15 cellular contexts compared by ENCODE assay signal in the genomic region with DNA sequence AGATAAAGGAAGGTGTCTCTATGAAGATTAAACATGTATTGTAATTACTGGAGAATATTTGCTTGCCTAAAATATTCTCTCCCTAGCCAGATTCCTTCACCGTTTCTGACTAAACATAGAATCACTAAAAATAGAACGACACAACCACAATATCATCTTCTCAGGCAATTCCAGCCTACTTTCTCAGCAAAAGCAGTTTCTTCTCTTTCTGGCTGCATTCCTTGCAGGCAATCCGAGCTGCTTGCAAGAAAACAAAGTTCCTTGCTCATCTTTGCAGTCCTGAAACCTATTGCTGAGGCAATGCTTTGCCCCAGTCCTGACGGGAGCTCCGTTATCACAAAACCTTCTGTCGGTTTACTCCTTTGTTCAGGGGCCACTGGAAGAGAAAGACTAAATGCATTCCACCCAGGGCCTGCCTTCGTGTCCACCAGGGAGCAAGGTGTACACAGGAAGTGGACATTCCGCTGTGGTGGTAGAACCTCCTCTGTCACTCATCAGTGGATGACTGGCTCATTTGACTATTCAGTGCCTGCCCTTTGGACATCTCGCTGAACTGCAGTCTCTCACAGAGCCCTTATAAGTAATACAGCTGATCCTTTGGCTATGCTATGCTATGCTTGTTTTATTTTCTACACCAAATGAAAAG.
DNase-seq lines count a peak whose midpoint lies in the region; ATAC-seq, FAIRE-seq and TF ChIP-seq lines count a peak whose summit lies in the region.
"Had no signal": no experiment of that assay in that cellular context is flagged by ENCODE, and none has a peak within 500 bp of the region (broad histone marks: within the 10 kb centered on the region; RNA-seq: fewer than 3 reads in every experiment).

No MANE protein-coding gene starts in this region.

- no peak for TF ChIP-seq EP300 in HepG2 (IDR thresholded peaks at IDR 0.05; ENCODE audit: low read depth in 2 of 2, low read length in 2 of 2)
- TF ChIP-seq EP300 in HepG2 (CRISPR knock-in tag; IDR thresholded peaks at IDR 0.05; ENCODE audit: borderline replicate concordance), result no peak
- no peak for TF ChIP-seq EP300 in suprapubic skin (IDR thresholded peaks at IDR 0.05)

- H3K36me3 ChIP-seq in endodermal cell (ENCODE audit: control insufficient read depth, insufficient read depth, low read length) (no peaks in the 10 kb centered on the region), HepG2 (replicated peaks in 1 of 2; ENCODE audit: control insufficient read depth in 1 of 2, insufficient read depth in 2 of 2, low read length in 2 of 2) (no peaks in the 10 kb centered on the region), suprapubic skin (no peaks in the 10 kb centered on the region)
- H3K36me3 ChIP-seq: spleen had no signal

- WGBS in endodermal cell (ENCODE audit: insufficient coverage in 1 of 2, insufficient read length in 1 of 2), 2 experiments, result 65 to 87% methylated on average over 3 to 9 of the region's 9 CpGs
- WGBS in HepG2 (ENCODE audit: low lambda C conversion rate), result 10% methylated on average over 9 of the region's 9 CpGs
- 54% methylated on average over 9 of the region's 9 CpGs for WGBS in suprapubic skin

- TF ChIP-seq RAD21 in HepG2 (CRISPR knock-in tag; IDR thresholded peaks at IDR 0.05), result no peak

- no peaks in the 10 kb centered on the region for H4K20me1 ChIP-seq in HepG2 (ENCODE audit: insufficient read depth, low read length)

- DNase-seq in AG08396 (ENCODE audit: low spot score), result peak; percentile 68
- peak; percentile 31 for DNase-seq in LHCN-M2 (ENCODE audit: low read depth)
- DNase-seq in endodermal cell, result peak; percentile 50
- peak; percentile 60 for DNase-seq in HepG2 (ENCODE audit: low spot score)
- DNase-seq in suprapubic skin (ENCODE audit: low spot score in 2 of 2), result no peak
- no peak for DNase-seq in foreskin fibroblast
- no peak for DNase-seq in T-helper 17 cell
- DNase-seq: foreskin melanocyte, NCI-H1930, spleen had no signal

- FAIRE-seq in HepG2 (lab: Jason Lieb, UNC), result no peak

- no peaks in the 10 kb centered on the region for H3K9me3 Mint-ChIP-seq in endodermal cell

- ATAC-seq in HepG2, result peak; percentile 100
- no peak for ATAC-seq in T-helper 17 cell
- no peak for ATAC-seq in GM21619 (IDR thresholded peaks at IDR 0.05; ENCODE audit: unreplicated experiment)

- H3K27me3 Mint-ChIP-seq in endodermal cell (ENCODE audit: insufficient read depth) (no peaks in the 10 kb centered on the region), T-helper 17 cell (no peaks in the 10 kb centered on the region)
- H3K27me3 Mint-ChIP-seq: brain, IgD-negative memory B cell had no signal

- H3K4me3 Mint-ChIP-seq in endodermal cell (no peak overlapping the region), T-helper 17 cell (no peak overlapping the region)
- H3K4me3 Mint-ChIP-seq: CD14-positive monocyte, IgD-negative memory B cell, mesothelial cell of epicardium had no signal

- peak overlapping the region; percentile 76 for H2AFZ ChIP-seq in HepG2 (ENCODE audit: low read length)

- TF ChIP-seq POLR2A in HepG2 (IDR thresholded peaks at IDR 0.05; ENCODE audit: insufficient read depth in 1 of 2, low read depth in 2 of 2, low read length in 2 of 2) (no peak), suprapubic skin (IDR thresholded peaks at IDR 0.05) (no peak)

- CTCF ChIA-PET in HepG2 (lab: Yijun Ruan, JAX; ENCODE audit: low intra/inter-chr PET ratio, low total read pairs), result no interaction called here

- no peak overlapping the region for H3K27ac Mint-ChIP-seq in endodermal cell
- no peak overlapping the region for H3K27ac Mint-ChIP-seq in T-helper 17 cell
- H3K27ac Mint-ChIP-seq: CD14-positive monocyte, mesothelial cell of epicardium had no signal

- no peaks in the 10 kb centered on the region for H3K9me3 ChIP-seq in endodermal cell (ENCODE audit: control insufficient read depth, low read length)
- no peaks in the 10 kb centered on the region for H3K9me3 ChIP-seq in HepG2 (ENCODE audit: low read length)
- no peaks in the 10 kb centered on the region for H3K9me3 ChIP-seq in suprapubic skin
- no peaks in the 10 kb centered on the region for H3K9me3 ChIP-seq in T-helper 17 cell (ENCODE audit: control insufficient read depth, low read length, poor library complexity, severe bottlenecking)
- H3K9me3 ChIP-seq: spleen had no signal

- H3K27ac ChIP-seq in endodermal cell (ENCODE audit: low read depth, low read length) (no peak overlapping the region), HepG2 (ENCODE audit: extremely low read length, insufficient read depth, low read length) (no peak overlapping the region), suprapubic skin (no peak overlapping the region)
- H3K27ac ChIP-seq: spleen had no signal

- TF ChIP-seq CTCF in endodermal cell (conservative IDR thresholded peaks at IDR 0.05) (no peak), HepG2 (CRISPR knock-in tag; IDR thresholded peaks at IDR 0.05) (peak; percentile 21; the same call in 1 of the 2 replicates), suprapubic skin (IDR thresholded peaks at IDR 0.05) (no peak), foreskin fibroblast (IDR thresholded peaks at IDR 0.05; ENCODE audit: low read depth, low read length) (no peak)

- H3K4me1 Mint-ChIP-seq in endodermal cell (peaks cover 7% of the 10 kb centered on the region), T-helper 17 cell (no peaks in the 10 kb centered on the region)
- H3K4me1 Mint-ChIP-seq: CD14-positive monocyte, IgD-negative memory B cell, mesothelial cell of epicardium had no signal

- in situ Hi-C loops in HepG2 (cut with HindIII; ENCODE audit: extremely low pct_ligation_motif_present, low pct_unique_long_range_greater_than_20kb), result no loop called here

- H3K27me3 ChIP-seq in endodermal cell (ENCODE audit: control insufficient read depth, insufficient read depth, low read length, poor library complexity, severe bottlenecking), result no peaks in the 10 kb centered on the region
- no peaks in the 10 kb centered on the region for H3K27me3 ChIP-seq in HepG2 (ENCODE audit: control insufficient read depth in 1 of 2, insufficient read depth in 2 of 2, low read length in 2 of 2)
- no peaks in the 10 kb centered on the region for H3K27me3 ChIP-seq in suprapubic skin
- H3K27me3 ChIP-seq: spleen had no signal

- no peak overlapping the region for H3K9ac ChIP-seq in endodermal cell (ENCODE audit: extremely low read depth, low read length, poor library complexity, severe bottlenecking)
- no peak overlapping the region for H3K9ac ChIP-seq in HepG2 (ENCODE audit: insufficient read depth, low read depth, low read length)

- H3K4me2 ChIP-seq in HepG2 (ENCODE audit: low read depth, low read length), result peak overlapping the region; percentile 62

- H3K4me1 ChIP-seq in endodermal cell (ENCODE audit: control insufficient read depth, insufficient read depth, low read length) (no peaks in the 10 kb centered on the region), HepG2 (ENCODE audit: insufficient read depth, low read length) (peaks cover 19% of the 10 kb centered on the region), suprapubic skin (no peaks in the 10 kb centered on the region)
- H3K4me1 ChIP-seq: spleen had no signal

- intact Hi-C loops in HepG2 (cut with micrococcal nuclease; ENCODE audit: unreplicated experiment), result loop anchor here (10.0 kb wide), 1 partner anchor 243 kb away; a partner anchor contains a TSS

- no TSS peak for BruUV-seq in HepG2 (replicated peaks; lab: Mats Ljungman, UMichigan)

- H3K4me3 ChIP-seq in endodermal cell (ENCODE audit: low read length), result no peak overlapping the region
- peak overlapping the region in 2 of 3 experiments; percentile 1 to 45; a peak in 2 of 6 replicates for H3K4me3 ChIP-seq in HepG2 (replicated peaks in 1 of 3; ENCODE audit: insufficient read depth in 1 of 3, low read depth in 2 of 3, low read length in 3 of 3)
- no peak overlapping the region for H3K4me3 ChIP-seq in suprapubic skin
- no peak overlapping the region for H3K4me3 ChIP-seq in foreskin fibroblast (ENCODE audit: low read depth in 1 of 2, low read length in 2 of 2)
- H3K4me3 ChIP-seq: spleen had no signal

- no peaks in the 10 kb centered on the region for H3K36me3 Mint-ChIP-seq in endodermal cell (ENCODE audit: low read depth)
- no peaks in the 10 kb centered on the region for H3K36me3 Mint-ChIP-seq in T-helper 17 cell (ENCODE audit: low read depth)
- H3K36me3 Mint-ChIP-seq: brain, CD14-positive monocyte, IgD-negative memory B cell, mesothelial cell of epicardium had no signal

- POLR2A ChIA-PET in HepG2 (lab: Yijun Ruan, JAX), result no interaction called here

- H3K79me2 ChIP-seq in HepG2 (ENCODE audit: insufficient read depth, low read length), result no peaks in the 10 kb centered on the region

TF ChIP-seq in HepG2, 621 proteins besides CTCF, POLR2A, EP300 and RAD21 (continues in another document):
- no peak for TF ChIP-seq FOXA1 (IDR thresholded peaks at IDR 0.05)
- TF ChIP-seq FOXA1 (CRISPR knock-in tag; IDR thresholded peaks at IDR 0.05), result peak; percentile 40; the same call in 1 of the 2 replicates
- 0 out of 2 replicates have a peak, but pooled peaks have one; percentile 29 for TF ChIP-seq MIER3 (CRISPR knock-in tag; IDR thresholded peaks at IDR 0.05; ENCODE audit: borderline replicate concordance)
- TF ChIP-seq, protein P1, sequence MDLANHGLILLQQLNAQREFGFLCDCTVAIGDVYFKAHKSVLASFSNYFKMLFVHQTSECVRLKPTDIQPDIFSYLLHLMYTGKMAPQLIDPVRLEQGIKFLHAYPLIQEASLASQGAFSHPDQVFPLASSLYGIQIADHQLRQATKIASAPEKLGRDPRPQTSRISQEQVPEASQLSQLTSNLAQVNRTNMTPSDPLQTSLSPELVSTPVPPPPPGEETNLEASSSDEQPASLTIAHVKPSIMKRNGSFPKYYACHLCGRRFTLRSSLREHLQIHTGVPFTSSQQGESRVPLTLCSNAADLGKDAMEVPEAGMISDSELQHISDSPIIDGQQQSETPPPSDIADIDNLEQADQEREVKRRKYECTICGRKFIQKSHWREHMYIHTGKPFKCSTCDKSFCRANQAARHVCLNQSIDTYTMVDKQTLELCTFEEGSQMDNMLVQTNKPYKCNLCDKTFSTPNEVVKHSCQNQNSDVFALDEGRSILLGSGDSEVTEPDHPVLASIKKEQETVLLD (CRISPR knock-in tag; IDR thresholded peaks at IDR 0.05; ENCODE audit: low read depth), result no peak

Comparison
In these comparisons a context has a peak if more than half of its experiments do, and no peak if none do; other contexts are left out.
1. DNase-seq: peak in AG08396 (single experiment), LHCN-M2 (single experiment), endodermal cell (single experiment) and HepG2 (single experiment); none in suprapubic skin (0 of 2), foreskin fibroblast (0 of 2) and T-helper 17 cell (0 of 3).
2. H3K4me3 ChIP-seq: peak in HepG2 (2 of 3); none in endodermal cell (single experiment), suprapubic skin (single experiment) and foreskin fibroblast (0 of 2).